Comparison of ENCODE assay signal across 33 cellular contexts in genomic region chr7:114760477-114760876, GRCh38.
"Had no signal": no experiment of that assay in that cellular context is flagged by ENCODE, and none has a peak within 500 bp of the region (broad histone marks: within the 10 kb centered on the region; RNA-seq: fewer than 3 reads in every experiment).

No MANE protein-coding gene starts in this region.

- H3K4me3 Mint-ChIP-seq: activated T-cell treated with anti-CD3 and anti-CD28 coated beads, Interleukin-2, amount 50 U/mL, for 72 hours; naive thymus-derived CD8-positive, alpha-beta T cell; neural crest cell; stimulated activated memory B cell treated with anti-CD40 and anti-IgM and Interleukin-4, amounts not matched to agents 10 μg/mL and 1 μg/mL and 100 μg/mL, for 72 hours; stimulated activated naive CD8-positive, alpha-beta T cell treated with anti-CD3 and anti-CD28 coated beads, Interleukin-15, amount 100 ng/mL, for 72 hours; T-helper 2 cell treated with Interferon-gamma antibody and Interleukin-4, amounts not matched to agents 5 μg/mL and 100 μg/mL, for 36 hours; type B pancreatic cell had no signal

- H3K4me1 Mint-ChIP-seq: neural crest cell; stimulated activated memory B cell treated with anti-CD40 and anti-IgM and Interleukin-4, amounts not matched to agents 10 μg/mL and 1 μg/mL and 100 μg/mL, for 72 hours; stimulated activated naive CD8-positive, alpha-beta T cell treated with anti-CD3 and anti-CD28 coated beads, Interleukin-15, amount 100 ng/mL, for 72 hours had no signal

- H3K27ac Mint-ChIP-seq: activated naive CD4-positive, alpha-beta T cell treated with anti-CD3 and anti-CD28 coated beads, Interleukin-2, amount 50 U/mL, for 72 hours; activated T-cell treated with anti-CD3 and anti-CD28 coated beads, Interleukin-2, amount 50 U/mL, for 72 hours; naive thymus-derived CD8-positive, alpha-beta T cell; stimulated activated memory B cell treated with anti-CD40 and anti-IgM and Interleukin-4, amounts not matched to agents 10 μg/mL and 1 μg/mL and 100 μg/mL, for 72 hours; stimulated activated naive CD8-positive, alpha-beta T cell treated with anti-CD3 and anti-CD28 coated beads, Interleukin-15, amount 100 ng/mL, for 72 hours; T-helper 2 cell treated with Interferon-gamma antibody and Interleukin-4, amounts not matched to agents 5 μg/mL and 100 μg/mL, for 36 hours; type B pancreatic cell had no signal

- DNase-seq: activated CD4-positive, alpha-beta T cell treated with anti-CD3 and anti-CD28 coated beads for 4 hours; activated CD4-positive, alpha-beta T cell treated with anti-CD3 and anti-CD28 coated beads, Interleukin-2, amount 50 U/mL, for 4 hours; activated naive CD4-positive, alpha-beta T cell; activated T-cell treated with anti-CD3 and anti-CD28 coated beads for 4 hours; activated T-cell treated with anti-CD3 and anti-CD28 coated beads, Interleukin-2, amount 50 U/mL, for 72 hours; anterior cingulate cortex; dermis blood vessel endothelial cell; effector CD4-positive, alpha-beta T cell; esophagus squamous epithelium; heart right ventricle; lower lobe of right lung; mesenchymal stem cell; naive thymus-derived CD8-positive, alpha-beta T cell; nucleus accumbens; pancreas; retina; small intestine; stimulated activated CD4-positive, alpha-beta T cell treated with anti-CD3 and anti-CD28 coated beads, Interleukin-1b, Interleukin-23, amount 100 ng/mL, for 48 hours; stimulated activated CD4-positive, alpha-beta T cell treated with anti-CD3 and anti-CD28 coated beads, Interleukin-4, amount 100 ng/mL, for 4 hours; stimulated activated CD8-positive, alpha-beta memory T cell treated with anti-CD3 and anti-CD28 coated beads, Interleukin-4, amount 100 ng/mL, for 48 hours; stimulated activated naive CD8-positive, alpha-beta T cell treated with anti-CD3 and anti-CD28 coated beads, Interleukin-15, amount 100 ng/mL, for 72 hours; substantia nigra had no signal

- H3K27ac ChIP-seq: esophagus squamous epithelium, heart right ventricle, lower lobe of right lung, pancreas, prostate gland, vagina, VCaP had no signal

- H3K4me1 ChIP-seq: esophagus squamous epithelium, heart right ventricle, lower lobe of right lung, pancreas, prostate gland had no signal

- H3K27me3 ChIP-seq: esophagus squamous epithelium, heart right ventricle, pancreas, vagina had no signal

- H3K36me3 ChIP-seq: esophagus squamous epithelium, heart right ventricle, lower lobe of right lung, pancreas, prostate gland, vagina had no signal

- H3K27me3 Mint-ChIP-seq: stimulated activated memory B cell treated with anti-CD40 and anti-IgM and Interleukin-4, amounts not matched to agents 10 μg/mL and 1 μg/mL and 100 μg/mL, for 72 hours; type B pancreatic cell had no signal

- ATAC-seq: activated naive CD4-positive, alpha-beta T cell treated with anti-CD3 and anti-CD28 coated beads, Interleukin-2, amount 50 U/mL, for 72 hours; activated T-cell treated with anti-CD3 and anti-CD28 coated beads, Interleukin-2, amount 50 U/mL, for 72 hours; heart right ventricle; left lobe of liver; lower lobe of right lung; naive thymus-derived CD8-positive, alpha-beta T cell; pancreas; sciatic nerve; stimulated activated memory B cell treated with anti-CD40 and anti-IgM and Interleukin-4, amounts not matched to agents 10 μg/mL and 1 μg/mL and 100 μg/mL, for 72 hours; stimulated activated naive CD8-positive, alpha-beta T cell treated with anti-CD3 and anti-CD28 coated beads, Interleukin-15, amount 100 ng/mL, for 72 hours had no signal

- H3K4me3 ChIP-seq: esophagus squamous epithelium, heart right ventricle, lower lobe of right lung, pancreas, prostate gland, vagina had no signal

- H3K9me3 Mint-ChIP-seq: activated naive CD4-positive, alpha-beta T cell treated with anti-CD3 and anti-CD28 coated beads, Interleukin-2, amount 50 U/mL, for 72 hours; naive thymus-derived CD8-positive, alpha-beta T cell; stimulated activated memory B cell treated with anti-CD40 and anti-IgM and Interleukin-4, amounts not matched to agents 10 μg/mL and 1 μg/mL and 100 μg/mL, for 72 hours; stimulated activated naive CD8-positive, alpha-beta T cell treated with anti-CD3 and anti-CD28 coated beads, Interleukin-15, amount 100 ng/mL, for 72 hours; T-helper 2 cell treated with Interferon-gamma antibody and Interleukin-4, amounts not matched to agents 5 μg/mL and 100 μg/mL, for 36 hours; type B pancreatic cell had no signal

- FAIRE-seq: colon, pancreas, small intestine had no signal

- H3K36me3 Mint-ChIP-seq: naive thymus-derived CD8-positive, alpha-beta T cell; stimulated activated memory B cell treated with anti-CD40 and anti-IgM and Interleukin-4, amounts not matched to agents 10 μg/mL and 1 μg/mL and 100 μg/mL, for 72 hours; type B pancreatic cell had no signal
